8 cellular contexts compared by ENCODE assay signal in genomic region chr19:17686592-17687042, GRCh38. TPM values are rescaled to one million over a fixed set of nuclear protein-coding genes. Genes with fewer than 3 reads are reported as not detected.
A peak's percentile ranks its signal among the peaks of the same experiment; 100 is the strongest.
DNase-seq lines count a peak whose midpoint lies in the region; ATAC-seq and TF ChIP-seq lines count a peak whose summit lies in the region.

No MANE protein-coding gene starts in this region.

- H3K9ac ChIP-seq in PC-3 (ENCODE audit: low read length) = no peak overlapping the region
- no peak overlapping the region for H3K9ac ChIP-seq in fibroblast of lung (ENCODE audit: insufficient read depth, low read length)
- H3K9ac ChIP-seq in smooth muscle cell (ENCODE audit: low read depth) = no peak overlapping the region

- no peaks in the 10 kb centered on the region for H3K9me2 ChIP-seq in PC-3 (replicated peaks; ENCODE audit: low read length)

- H3K79me2 ChIP-seq in PC-3 (ENCODE audit: low read length) = no peaks in the 10 kb centered on the region
- H3K79me2 ChIP-seq in fibroblast of lung (ENCODE audit: control insufficient read depth, insufficient read depth, low read length) = no peaks in the 10 kb centered on the region
- H3K79me2 ChIP-seq in smooth muscle cell (ENCODE audit: low read depth) = no peaks in the 10 kb centered on the region

- H2AFZ ChIP-seq in PC-3 (ENCODE audit: low read length) (0 out of 2 replicates have a peak overlapping the region, but pooled peaks have one; percentile 53), fibroblast of lung (ENCODE audit: low read length) (no peak overlapping the region), smooth muscle cell (ENCODE audit: low read depth) (no peak overlapping the region)

- H3K4me1 ChIP-seq in PC-3 (ENCODE audit: insufficient read depth, low read length) (peaks cover 14% of the 10 kb centered on the region), fibroblast of lung (ENCODE audit: control insufficient read depth, extremely low read depth, insufficient read depth, low read length) (peaks cover 3% of the 10 kb centered on the region), smooth muscle cell (ENCODE audit: low read depth) (peaks cover 5% of the 10 kb centered on the region), sigmoid colon (peaks cover 0 to 24% (median 18%) of the 10 kb centered on the region in 4 donors)

- TF ChIP-seq POLR2A in sigmoid colon (IDR thresholded peaks at IDR 0.05) = no peak

- POLR2A ChIA-PET in PC-3 (lab: Charles Lee; ENCODE audit: unreplicated experiment) = no interaction called here

- H3F3A ChIP-seq in PC-3 (ENCODE audit: low read length, unreplicated experiment) = no peaks in the 10 kb centered on the region
- H3F3A ChIP-seq in smooth muscle cell (ENCODE audit: low read depth) = no peaks in the 10 kb centered on the region

- H4K20me1 ChIP-seq in PC-3 (ENCODE audit: low read length) = no peaks in the 10 kb centered on the region
- H4K20me1 ChIP-seq in fibroblast of lung (ENCODE audit: control insufficient read depth, extremely low read depth, insufficient read depth, low read length) = no peaks in the 10 kb centered on the region
- no peaks in the 10 kb centered on the region for H4K20me1 ChIP-seq in smooth muscle cell (ENCODE audit: low read depth)

- BruUV-seq in PC-3 (replicated peaks; lab: Mats Ljungman, UMichigan) = no TSS peak

- peak; percentile 57 for ATAC-seq in PC-3

- CTCF ChIA-PET in PC-3 (lab: Charles Lee) = no interaction called here

- H3K27ac ChIP-seq in PC-3 (ENCODE audit: low read length) = no peak overlapping the region
- H3K27ac ChIP-seq in fibroblast of lung (ENCODE audit: insufficient read depth, low read length) = no peak overlapping the region
- H3K27ac ChIP-seq in smooth muscle cell (ENCODE audit: low read depth) = no peak overlapping the region
- no peak overlapping the region for H3K27ac ChIP-seq in sigmoid colon

- H3K9me3 ChIP-seq in PC-3 (ENCODE audit: low read length) (no peaks in the 10 kb centered on the region), fibroblast of lung (ENCODE audit: control insufficient read depth, insufficient read depth, low read depth, low read length) (no peaks in the 10 kb centered on the region), smooth muscle cell (replicated peaks; ENCODE audit: low read depth) (no peaks in the 10 kb centered on the region), sigmoid colon (no peaks in the 10 kb centered on the region)

- H3K27me3 ChIP-seq in PC-3 (ENCODE audit: low read length) (peaks cover 25% of the 10 kb centered on the region), fibroblast of lung (ENCODE audit: control insufficient read depth, insufficient read depth, low read length) (peaks cover 17% of the 10 kb centered on the region), smooth muscle cell (ENCODE audit: low read depth) (peaks cover 26% of the 10 kb centered on the region), sigmoid colon (peaks cover 32 to 94% (median 74%) of the 10 kb centered on the region in 3 donors)

- peak; percentile 21 for DNase-seq in NCI-H1436 (lab: John Stamatoyannopoulos, UW)
- DNase-seq in NCI-H1436 treated with DMSO at 0.1 percent for 48 hours (lab: John Stamatoyannopoulos, UW) = no peak
- DNase-seq in PC-3 = peak; percentile 39
- DNase-seq in fibroblast of lung (ENCODE audit: low read depth in 2 of 2) = peak in 1 of 2 donors; percentile 10
- no peak for DNase-seq in smooth muscle cell (lab: John Stamatoyannopoulos, UW; ENCODE audit: unreplicated experiment)
- DNase-seq in sigmoid colon = no peak
- no peak for DNase-seq in HuH-7 (ENCODE audit: low spot score)
- DNase-seq in activated CD4-positive, alpha-beta T cell treated with anti-CD3 and anti-CD28 coated beads for 4 hours = no peak

- intact Hi-C loops in PC-3 (cut with micrococcal nuclease) (no loop called here), sigmoid colon (cut with DNase I) (no loop called here)

- TF ChIP-seq CTCF in PC-3 (conservative IDR thresholded peaks at IDR 0.05; ENCODE audit: low read depth, low read length) (no peak), fibroblast of lung (conservative IDR thresholded peaks at IDR 0.05 in 1 of 2, IDR thresholded peaks at IDR 0.05 in 1 of 2; ENCODE audit: low read depth in 1 of 2, low read length in 2 of 2) (no peak), smooth muscle cell (IDR thresholded peaks at IDR 0.05; ENCODE audit: borderline replicate concordance, insufficient read depth, poor library complexity, severe bottlenecking) (no peak), sigmoid colon (IDR thresholded peaks at IDR 0.05) (no peak)

- H3K36me3 ChIP-seq in PC-3 (ENCODE audit: low read depth, low read length) (no peaks in the 10 kb centered on the region), fibroblast of lung (ENCODE audit: control insufficient read depth, insufficient read depth, low read length) (no peaks in the 10 kb centered on the region), smooth muscle cell (ENCODE audit: low read depth) (no peaks in the 10 kb centered on the region), sigmoid colon (no peaks in the 10 kb centered on the region)

- 2% methylated on average over 14 of the region's 28 CpGs for WGBS in smooth muscle cell (ENCODE audit: low lambda C conversion rate)
- 0 to 1% methylated on average over 27 to 28 of the region's 28 CpGs for WGBS in sigmoid colon, 2 donors

- H3K4me2 ChIP-seq in PC-3 (ENCODE audit: low read length) (peak overlapping the region; percentile 85), fibroblast of lung (ENCODE audit: extremely low read depth, insufficient read depth, low read length) (peak overlapping the region; percentile 62), smooth muscle cell (peak overlapping the region; percentile 84)

- TF ChIP-seq EP300 in sigmoid colon (IDR thresholded peaks at IDR 0.05) = no peak

- H3K4me3 ChIP-seq in PC-3 (ENCODE audit: low read length) = peak overlapping the region; percentile 62
- peak overlapping the region in 1 of 4 experiments; percentile 38 for H3K4me3 ChIP-seq in fibroblast of lung (replicated peaks in 1 of 4; ENCODE audit: control extremely low read depth in 1 of 4, insufficient read depth in 1 of 4, low read depth in 3 of 4, low read length in 4 of 4)
- peak overlapping the region; percentile 32 for H3K4me3 ChIP-seq in smooth muscle cell
- H3K4me3 ChIP-seq in sigmoid colon = peak overlapping the region in 2 of 4 donors; percentile 7 to 10

RNA-seq across cellular contexts. Expression of gene UNC13A, which starts 1.5 kb away (rescaled TPM):
- total RNA-seq in PC-3 (2014; rRNA removed) (not detected in 2 replicates), fibroblast of lung (under 0.01 TPM in 2 replicates), smooth muscle cell (0.63 and 2.1 TPM in 2 replicates), sigmoid colon (under 1 TPM; 0.16 to 0.83 (median 0.70) TPM)
- polyA plus RNA-seq in fibroblast of lung (0.27 and 0.28 TPM in 2 replicates), smooth muscle cell (0.21 and 0.85 TPM in 2 replicates), sigmoid colon (under 1 TPM; under 0.01 to 0.60 (median 0.23) TPM)
- polyA plus RNA-seq in fibroblast of lung (2012) = 0.37 TPM in 2 replicates
- polyA minus RNA-seq in fibroblast of lung (ENCODE audit: low replicate concordance) = 0.86 and 1.8 TPM in 2 replicates

RNA-seq across cellular contexts. Expression of gene MAP1S, which starts 32.7 kb away (rescaled TPM):
- 25.4 and 30.2 TPM in 2 replicates for total RNA-seq in PC-3 (2014; rRNA removed)
- 15.9 and 18.3 TPM in 2 replicates for total RNA-seq in fibroblast of lung
- polyA plus RNA-seq in fibroblast of lung = 10.5 and 13.1 TPM in 2 replicates
- 43.8 and 63.9 TPM in 2 replicates for polyA plus RNA-seq in fibroblast of lung (2012)
- polyA minus RNA-seq in fibroblast of lung (ENCODE audit: low replicate concordance) = 141 and 172 TPM in 2 replicates
- total RNA-seq in smooth muscle cell = 10.2 and 11.7 TPM in 2 replicates
- 55.5 and 62.1 TPM in 2 replicates for polyA plus RNA-seq in smooth muscle cell
- total RNA-seq in sigmoid colon = 10 to 100 TPM; 13.3 to 35.8 (median 16.6) TPM
- polyA plus RNA-seq in sigmoid colon = 10 to 100 TPM; 13.8 to 20.6 (median 15.7) TPM

Comparison
In these comparisons a context has a peak if more than half of its experiments do, and no peak if none do; other contexts are left out.
1. DNase-seq: peak in NCI-H1436 (single experiment) and PC-3 (single experiment); none in NCI-H1436 treated with DMSO at 0.1 percent for 48 hours (single experiment), smooth muscle cell (single experiment), sigmoid colon (single experiment), HuH-7 (single experiment) and activated CD4-positive, alpha-beta T cell treated with anti-CD3 and anti-CD28 coated beads for 4 hours (0 of 2).
2. Peak in every context shown above with its lines, with median percentiles within 50 percentile points of each other: H3K4me2 ChIP-seq.